ENCODE assay signal across 22 cellular contexts in the genomic region with DNA sequence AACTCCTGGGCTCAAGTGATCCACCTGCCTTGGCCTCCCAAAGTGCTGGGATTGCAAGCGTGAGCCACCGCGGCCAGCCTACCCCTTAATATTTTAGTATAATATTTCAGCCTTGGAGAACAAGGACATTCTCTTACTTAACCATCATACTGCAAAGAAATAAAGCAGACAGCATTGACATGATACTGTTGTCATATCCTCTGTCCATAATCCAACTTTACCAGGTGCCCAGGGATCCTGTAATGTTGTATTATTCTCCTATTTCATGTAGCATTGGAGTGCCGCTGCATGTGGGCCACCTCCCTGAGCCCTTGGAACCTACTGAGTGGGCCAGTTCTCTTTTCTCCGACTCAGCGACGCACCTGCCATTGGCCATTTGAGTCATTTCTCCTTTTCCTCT. TPM values are rescaled to one million over a fixed set of nuclear protein-coding genes. Genes with fewer than 3 reads are reported as not detected.
DNase-seq lines count a peak whose midpoint lies in the region; ATAC-seq and TF ChIP-seq lines count a peak whose summit lies in the region.
"Had no signal": no experiment of that assay in that cellular context is flagged by ENCODE, and none has a peak within 500 bp of the region (broad histone marks: within the 10 kb centered on the region; RNA-seq: fewer than 3 reads in every experiment).

No MANE protein-coding gene starts in this region.

- ATAC-seq in Right ventricle myocardium superior (ENCODE audit: poor library complexity), result no peak
- ATAC-seq in gastrocnemius medialis, result peak; percentile 71 to 90
- no peak for ATAC-seq in HG03354 (IDR thresholded peaks at IDR 0.05; ENCODE audit: poor library complexity, severe bottlenecking, unreplicated experiment)
- ATAC-seq: A549, GM12878 had no signal

- intact Hi-C loops in Right ventricle myocardium superior (cut with DNase I), result no loop called here
- intact Hi-C loops in left ventricle myocardium inferior (cut with micrococcal nuclease), result no loop called here
- intact Hi-C loops in gastrocnemius medialis (cut with DNase I; ENCODE audit: low total_unique reads), result loop anchor here (10.0 kb wide), 1 partner anchor 417 kb away; a partner anchor contains a TSS
- intact Hi-C loops in activated CD4-positive, alpha-beta memory T cell treated with anti-CD3 and anti-CD28 coated beads for 36 hours (cut with micrococcal nuclease), result loop anchor here (10.0 kb wide), 1 partner anchor 177 kb away; a partner anchor contains a TSS

- in situ Hi-C loops in gastrocnemius medialis (cut with MboI; ENCODE audit: low sequenced_read_pairs in 4 of 4), result loop anchor here in 3 of 4 donors (10.0 kb wide), 3 partner anchors 87 to 177 kb away; a partner anchor contains a TSS

- TF ChIP-seq POLR2A in gastrocnemius medialis (IDR thresholded peaks at IDR 0.05), result no peak

- H3K4me3 ChIP-seq in left ventricle myocardium inferior (no peak overlapping the region), gastrocnemius medialis (no peak overlapping the region)
- H3K4me3 ChIP-seq: A549; BLaER1 treated with 17β-estradiol and CSF1 and Interleukin-3, amounts not matched to agents 10 nM and 100 nM; GM12878; GM23248 had no signal

- peak overlapping the region; percentile 62 for H3K27ac Mint-ChIP-seq in neural crest cell (ENCODE audit: unreplicated experiment)
- H3K27ac Mint-ChIP-seq in activated CD4-positive, alpha-beta memory T cell treated with anti-CD3 and anti-CD28 coated beads for 36 hours, result no peak overlapping the region
- H3K27ac Mint-ChIP-seq: CD4-positive, alpha-beta T cell had no signal

- POLR2A ChIA-PET in activated CD4-positive, alpha-beta memory T cell treated with anti-CD3 and anti-CD28 coated beads for 36 hours (lab: Charles Lee), result no interaction called here

- H3K4me1 Mint-ChIP-seq in neural crest cell, result peaks cover 5% of the 10 kb centered on the region
- H3K4me1 Mint-ChIP-seq in activated CD4-positive, alpha-beta memory T cell treated with anti-CD3 and anti-CD28 coated beads for 36 hours (ENCODE audit: low read depth), result no peaks in the 10 kb centered on the region
- H3K4me1 Mint-ChIP-seq: CD14-positive monocyte had no signal

- DNase-seq in Right ventricle myocardium superior (peak; percentile 8), left ventricle myocardium inferior (no peak), neural crest cell (ENCODE audit: low read depth, low spot score) (no peak), gastrocnemius medialis (peak in 1 of 2 donors; percentile 37)
- DNase-seq in activated CD4-positive, alpha-beta memory T cell treated with anti-CD3 and anti-CD28 coated beads for 36 hours, result no peak
- DNase-seq: 8988T; ACHN; AML-193; BE2C; CD4-positive, alpha-beta T cell; CD8-positive, alpha-beta memory T cell; DMS 273 treated with DMSO at 0.1 percent for 48 hours; DMS79; EL; GDM1; GM23248; HCEC 1CT had no signal

- H3K27ac ChIP-seq in left ventricle myocardium inferior (replicated peaks) (no peak overlapping the region), gastrocnemius medialis (peak overlapping the region; percentile 73 to 78 (median 74))
- H3K27ac ChIP-seq: A549; BLaER1 treated with 17β-estradiol and CSF1 and Interleukin-3, amounts not matched to agents 10 nM and 100 nM; GM23248 had no signal

- H3K4me1 ChIP-seq in left ventricle myocardium inferior, result no peaks in the 10 kb centered on the region
- peaks cover 11 to 18% of the 10 kb centered on the region in 2 donors for H3K4me1 ChIP-seq in gastrocnemius medialis
- H3K4me1 ChIP-seq: A549; BE2C; BLaER1 treated with 17β-estradiol and CSF1 and Interleukin-3, amounts not matched to agents 10 nM and 100 nM had no signal

- no peaks in the 10 kb centered on the region for H3K27me3 Mint-ChIP-seq in neural crest cell (ENCODE audit: low read depth)
- no peaks in the 10 kb centered on the region for H3K27me3 Mint-ChIP-seq in activated CD4-positive, alpha-beta memory T cell treated with anti-CD3 and anti-CD28 coated beads for 36 hours
- H3K27me3 Mint-ChIP-seq: CD4-positive, alpha-beta T cell; CD8-positive, alpha-beta memory T cell had no signal

- no peaks in the 10 kb centered on the region for H3K9me3 Mint-ChIP-seq in neural crest cell
- H3K9me3 Mint-ChIP-seq in activated CD4-positive, alpha-beta memory T cell treated with anti-CD3 and anti-CD28 coated beads for 36 hours, result no peaks in the 10 kb centered on the region
- H3K9me3 Mint-ChIP-seq: CD4-positive, alpha-beta T cell; CD8-positive, alpha-beta memory T cell had no signal

- H3K4me3 Mint-ChIP-seq in neural crest cell, result no peak overlapping the region
- no peak overlapping the region for H3K4me3 Mint-ChIP-seq in activated CD4-positive, alpha-beta memory T cell treated with anti-CD3 and anti-CD28 coated beads for 36 hours
- H3K4me3 Mint-ChIP-seq: CD14-positive monocyte; CD4-positive, alpha-beta T cell; CD8-positive, alpha-beta memory T cell had no signal

- CTCF ChIA-PET in activated CD4-positive, alpha-beta memory T cell treated with anti-CD3 and anti-CD28 coated beads for 36 hours (lab: Charles Lee), result no interaction called here

- H3K36me3 ChIP-seq in left ventricle myocardium inferior (peaks cover 21% of the 10 kb centered on the region), gastrocnemius medialis (peaks cover 3 to 18% of the 10 kb centered on the region in 2 donors)

- H3K9me3 ChIP-seq in left ventricle myocardium inferior (replicated peaks), result peaks cover 4% of the 10 kb centered on the region
- no peaks in the 10 kb centered on the region for H3K9me3 ChIP-seq in gastrocnemius medialis
- H3K9me3 ChIP-seq: A549; BE2C; BLaER1 treated with 17β-estradiol and CSF1 and Interleukin-3, amounts not matched to agents 10 nM and 100 nM had no signal

- peaks cover 3% of the 10 kb centered on the region for H3K36me3 Mint-ChIP-seq in neural crest cell (ENCODE audit: low read depth)
- no peaks in the 10 kb centered on the region for H3K36me3 Mint-ChIP-seq in activated CD4-positive, alpha-beta memory T cell treated with anti-CD3 and anti-CD28 coated beads for 36 hours

- no peaks in the 10 kb centered on the region for H3K27me3 ChIP-seq in left ventricle myocardium inferior (ENCODE audit: low read depth)
- H3K27me3 ChIP-seq in gastrocnemius medialis, result no peaks in the 10 kb centered on the region
- H3K27me3 ChIP-seq: BE2C; BLaER1 treated with 17β-estradiol and CSF1 and Interleukin-3, amounts not matched to agents 10 nM and 100 nM had no signal

- no peak for TF ChIP-seq CTCF in left ventricle myocardium inferior (IDR thresholded peaks at IDR 0.05; ENCODE audit: borderline replicate concordance)
- no peak for TF ChIP-seq CTCF in neural crest cell (conservative IDR thresholded peaks at IDR 0.05)
- no peak for TF ChIP-seq CTCF in gastrocnemius medialis (IDR thresholded peaks at IDR 0.05 in 4 of 5, conservative IDR thresholded peaks at IDR 0.05 in 1 of 5)

RNA-seq across cellular contexts. Expression of a gene that starts 21.4 kb away (rescaled TPM):
- total RNA-seq in Right ventricle myocardium superior (45.2 TPM), left ventricle myocardium inferior (48.2 TPM), neural crest cell (0.30 and 0.47 TPM in 2 replicates), gastrocnemius medialis (10 to 100 TPM; 10.9 to 46.6 (median 33.8) TPM)
- total RNA-seq in activated CD4-positive, alpha-beta memory T cell treated with anti-CD3 and anti-CD28 coated beads for 36 hours, result 1 to 10 TPM in 1 of 2 experiments, under 1 TPM in 1; 0.81 to 1.6 TPM

RNA-seq across cellular contexts. Expression of a gene that starts 53.6 kb away (rescaled TPM):
- 153 TPM for total RNA-seq in Right ventricle myocardium superior
- total RNA-seq in left ventricle myocardium inferior, result 169 TPM
- total RNA-seq in neural crest cell, result 285 and 304 TPM in 2 replicates
- 100 to 1,000 TPM; 141 to 262 (median 150) TPM for total RNA-seq in gastrocnemius medialis
- 100 to 1,000 TPM; 259 to 268 TPM for total RNA-seq in activated CD4-positive, alpha-beta memory T cell treated with anti-CD3 and anti-CD28 coated beads for 36 hours

Comparison
In these comparisons a context has a peak if more than half of its experiments do, and no peak if none do; other contexts are left out.
1. ATAC-seq: peak in gastrocnemius medialis (2 of 2); none in Right ventricle myocardium superior (single experiment) and HG03354 (single experiment).
2. intact Hi-C loops: an anchor here in gastrocnemius medialis (10.0 kb wide) and activated CD4-positive, alpha-beta memory T cell treated with anti-CD3 and anti-CD28 coated beads for 36 hours (10.0 kb wide); none called in Right ventricle myocardium superior and left ventricle myocardium inferior.